23 cellular contexts compared by ENCODE assay signal in the genomic region with DNA sequence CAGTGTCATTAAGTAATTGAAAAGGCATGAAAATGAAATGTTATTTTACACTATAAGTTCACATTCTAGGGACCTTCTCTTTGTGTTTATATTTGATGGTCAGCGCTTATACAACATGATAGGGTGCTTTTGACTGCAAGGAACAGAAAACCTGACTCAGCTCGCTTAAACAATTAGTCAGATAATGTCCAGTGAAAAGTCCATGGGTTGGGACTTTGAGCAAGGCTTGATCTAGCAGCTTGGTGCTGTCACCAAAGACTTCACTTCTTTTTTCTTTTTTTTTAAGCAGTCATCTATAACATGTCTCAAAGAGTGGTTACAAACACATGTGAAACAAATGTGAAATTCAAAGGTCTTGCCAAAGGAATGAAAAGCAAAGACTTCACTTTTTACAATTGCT. TPM values are rescaled to one million over a fixed set of nuclear protein-coding genes. Genes with fewer than 3 reads are reported as not detected.
"Had no signal": no experiment of that assay in that cellular context is flagged by ENCODE, and none has a peak within 500 bp of the region (broad histone marks: within the 10 kb centered on the region; RNA-seq: fewer than 3 reads in every experiment).

No MANE protein-coding gene starts in this region.

- H3K27ac ChIP-seq: left ventricle myocardium inferior, thoracic aorta, vagina had no signal

- H3K4me3 ChIP-seq: body of pancreas, left ventricle myocardium inferior, lung, mucosa of descending colon, thoracic aorta, vagina had no signal

- DNase-seq: activated B cell treated with CpG ODN at 0.5 μM for 24 hours; activated CD4-positive, alpha-beta T cell treated with anti-CD3 and anti-CD28 coated beads, Interleukin-2, amount 50 U/mL, for 1 hour; activated CD8-positive, alpha-beta T cell treated with anti-CD3 and anti-CD28 coated beads for 36 hours; activated T-cell treated with anti-CD3 and anti-CD28 coated beads, Interleukin-2, amount 50 U/mL, for 48 hours; anterior cingulate cortex; body of pancreas; dermis blood vessel endothelial cell; effector CD4-positive, alpha-beta T cell; erythroblast; foreskin fibroblast; islet precursor cell; left ventricle myocardium inferior; mucosa of descending colon; posterior cingulate gyrus; right cardiac atrium; stimulated activated CD4-positive, alpha-beta T cell treated with anti-CD3 and anti-CD28 coated beads, Interleukin-12 subunit alpha, Interleukin-12 subunit beta, amount 100 ng/mL, for 4 hours; stimulated activated CD4-positive, alpha-beta T cell treated with anti-CD3 and anti-CD28 coated beads, Interleukin-4, amount 100 ng/mL, for 24 hours; T-helper 2 cell had no signal

- ATAC-seq: activated CD8-positive, alpha-beta T cell treated with anti-CD3 and anti-CD28 coated beads for 36 hours; body of pancreas; mucosa of descending colon; natural killer cell treated with Interleukin-12 subunit alpha and Interleukin-12 subunit beta and Interleukin-15 and Interleukin-18, amount 100 ng/mL, for 72 hours; right cardiac atrium; stimulated activated effector memory CD8-positive, alpha-beta T cell treated with anti-CD3 and anti-CD28 coated beads, Interleukin-12 subunit alpha, Interleukin-12 subunit beta, amount 100 ng/mL, for 72 hours had no signal

- H3K9me3 ChIP-seq: body of pancreas, left ventricle myocardium inferior, mucosa of descending colon, thoracic aorta, vagina had no signal

- H3K36me3 ChIP-seq: thoracic aorta had no signal

- H3K27me3 ChIP-seq: body of pancreas, vagina had no signal

RNA-seq across cellular contexts. Expression of gene F3, which starts 15.4 kb away (rescaled TPM):
- total RNA-seq: activated CD8-positive, alpha-beta T cell treated with anti-CD3 and anti-CD28 coated beads for 36 hours; natural killer cell treated with Interleukin-12 subunit alpha and Interleukin-12 subunit beta and Interleukin-15 and Interleukin-18, amount 100 ng/mL, for 72 hours had no signal
